Comparison of ENCODE assay signal across 8 cellular contexts in genomic region chrX:44675364-44676024, GRCh38.
DNase-seq lines count a peak whose midpoint lies in the region; ATAC-seq, FAIRE-seq and TF ChIP-seq lines count a peak whose summit lies in the region.

No MANE protein-coding gene starts in this region.

- H2AFZ ChIP-seq in keratinocyte (ENCODE audit: control insufficient read depth, low read length), result no peak overlapping the region

- H3K27ac ChIP-seq in keratinocyte (ENCODE audit: control insufficient read depth, insufficient read depth, low read length), result no peak overlapping the region

- no peaks in the 10 kb centered on the region for H3K9me3 Mint-ChIP-seq in activated naive CD8-positive, alpha-beta T cell treated with anti-CD3 and anti-CD28 coated beads for 36 hours

- H3K4me3 ChIP-seq in keratinocyte (ENCODE audit: control insufficient read depth in 2 of 3, extremely low read depth in 1 of 3, insufficient read depth in 2 of 3, low read depth in 1 of 3, low read length in 3 of 3), result no peak overlapping the region

- H3K4me2 ChIP-seq in keratinocyte (ENCODE audit: control insufficient read depth, extremely low read depth, insufficient read depth, low read depth, low read length), result no peak overlapping the region

- DNase-seq in AG09319 (ENCODE audit: extremely low read depth, low read depth) (peak; percentile 78), NCI-H1105 (lab: John Stamatoyannopoulos, UW) (peak; percentile 85), anterior cingulate cortex (lab: John Stamatoyannopoulos, UW) (peak in 51 of 58 donors; percentile 0 to 52 (median 13)), keratinocyte (ENCODE audit: low read depth, low spot score) (peak; percentile 75), GM19239 (ENCODE audit: insufficient read length, low spot score) (no peak), T-helper 17 cell (no peak), midbrain (lab: John Stamatoyannopoulos, UW) (no peak)
- no peak for DNase-seq in activated naive CD8-positive, alpha-beta T cell treated with anti-CD3 and anti-CD28 coated beads for 36 hours

- no peaks in the 10 kb centered on the region for H3K4me1 Mint-ChIP-seq in T-helper 17 cell
- no peaks in the 10 kb centered on the region for H3K4me1 Mint-ChIP-seq in activated naive CD8-positive, alpha-beta T cell treated with anti-CD3 and anti-CD28 coated beads for 36 hours

- no peaks in the 10 kb centered on the region for H3K27me3 ChIP-seq in keratinocyte (ENCODE audit: control insufficient read depth, extremely low read depth, insufficient read depth, low read length)

- dilution Hi-C loops in keratinocyte (cut with MboI; ENCODE audit: extremely low pct_ligation_motif_present, low sequenced_read_pairs), result no loop called here

- H3K9me3 ChIP-seq in keratinocyte (ENCODE audit: control insufficient read depth, low read depth, low read length) (no peaks in the 10 kb centered on the region), T-helper 17 cell (ENCODE audit: control insufficient read depth, low read length, poor library complexity, severe bottlenecking) (no peaks in the 10 kb centered on the region)

- H3K27me3 Mint-ChIP-seq in T-helper 17 cell, result no peaks in the 10 kb centered on the region
- H3K27me3 Mint-ChIP-seq in activated naive CD8-positive, alpha-beta T cell treated with anti-CD3 and anti-CD28 coated beads for 36 hours, result no peaks in the 10 kb centered on the region

- no peak overlapping the region for H3K4me3 Mint-ChIP-seq in T-helper 17 cell
- H3K4me3 Mint-ChIP-seq in activated naive CD8-positive, alpha-beta T cell treated with anti-CD3 and anti-CD28 coated beads for 36 hours, result no peak overlapping the region

- no peaks in the 10 kb centered on the region for H3K36me3 Mint-ChIP-seq in T-helper 17 cell (ENCODE audit: low read depth)
- H3K36me3 Mint-ChIP-seq in activated naive CD8-positive, alpha-beta T cell treated with anti-CD3 and anti-CD28 coated beads for 36 hours, result no peaks in the 10 kb centered on the region

- FAIRE-seq in keratinocyte (lab: Jason Lieb, UNC) (peak; percentile 96), GM19239 (lab: Jason Lieb, UNC) (no peak)

- no peaks in the 10 kb centered on the region for H3K79me2 ChIP-seq in keratinocyte (ENCODE audit: control insufficient read depth, insufficient read depth, low read length)

- H3K36me3 ChIP-seq in keratinocyte (ENCODE audit: control insufficient read depth in 2 of 2, extremely low read depth in 1 of 2, insufficient read depth in 2 of 2, low read length in 2 of 2), result no peaks in the 10 kb centered on the region

- TF ChIP-seq CTCF in AG09319 (IDR thresholded peaks at IDR 0.05; ENCODE audit: low read depth, low read length) (no peak), keratinocyte (optimal IDR thresholded peaks at IDR 0.05 in 1 of 3, IDR thresholded peaks at IDR 0.05 in 1 of 3, conservative IDR thresholded peaks at IDR 0.05 in 1 of 3; ENCODE audit: extremely low read depth in 1 of 3, insufficient read depth in 2 of 3, low read length in 3 of 3) (no peak)

- no peaks in the 10 kb centered on the region for H4K20me1 ChIP-seq in keratinocyte (ENCODE audit: control insufficient read depth, extremely low read depth, insufficient read depth, low read length)

- no peak for ATAC-seq in T-helper 17 cell

- no peak overlapping the region for H3K9ac ChIP-seq in keratinocyte (ENCODE audit: control insufficient read depth, extremely low read depth, insufficient read depth, low read length)

- H3K4me1 ChIP-seq in keratinocyte (ENCODE audit: control insufficient read depth, extremely low read depth, insufficient read depth, low read length), result peaks cover 7% of the 10 kb centered on the region

- H3K9me1 ChIP-seq in keratinocyte (ENCODE audit: control insufficient read depth, extremely low read depth, insufficient read depth, low read length), result no peaks in the 10 kb centered on the region

- no peak overlapping the region for H3K27ac Mint-ChIP-seq in T-helper 17 cell
- no peak overlapping the region for H3K27ac Mint-ChIP-seq in activated naive CD8-positive, alpha-beta T cell treated with anti-CD3 and anti-CD28 coated beads for 36 hours

Comparison
In these comparisons a context has a peak if more than half of its experiments do, and no peak if none do; other contexts are left out.
1. DNase-seq: peak in AG09319 (single experiment), NCI-H1105 (single experiment), anterior cingulate cortex (51 of 58) and keratinocyte (single experiment); none in GM19239 (single experiment), T-helper 17 cell (0 of 3), activated naive CD8-positive, alpha-beta T cell treated with anti-CD3 and anti-CD28 coated beads for 36 hours (single experiment) and midbrain (single experiment).